In the genomic region with DNA sequence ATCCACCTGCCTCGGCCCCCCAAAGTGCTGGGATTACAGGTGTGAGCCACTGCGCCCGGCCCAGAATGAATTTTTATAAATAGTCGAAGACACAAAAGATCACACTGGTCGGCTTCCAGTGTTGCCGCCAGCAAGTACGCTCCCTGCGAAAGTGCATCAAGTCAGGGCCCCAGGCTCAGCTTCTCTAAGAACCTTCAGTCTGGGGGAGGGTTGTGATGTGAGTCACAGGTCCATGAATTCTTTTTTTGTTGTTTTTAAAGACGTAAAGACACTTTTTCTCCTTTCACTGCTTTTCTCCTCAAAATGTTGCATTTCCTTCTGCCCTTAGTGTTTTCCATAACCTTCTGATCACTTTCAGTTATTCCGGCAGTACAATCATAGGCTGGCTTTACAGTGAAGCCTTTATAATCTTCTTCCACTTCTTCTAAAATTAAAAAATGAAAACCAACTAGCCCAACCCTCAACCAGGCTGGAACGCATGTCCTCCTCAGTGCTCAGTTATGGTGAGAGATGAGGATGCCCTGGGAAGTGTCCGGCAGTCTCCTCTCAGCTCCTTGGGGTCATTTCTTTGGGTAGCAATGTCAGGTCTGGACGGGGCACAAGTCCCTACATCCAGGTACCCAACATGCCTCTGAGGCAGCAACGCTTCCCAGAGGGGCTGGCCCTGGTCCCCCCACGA, we compare ENCODE assay signal across 27 cellular contexts.
DNase-seq lines count a peak whose midpoint lies in the region; ATAC-seq and TF ChIP-seq lines count a peak whose summit lies in the region.
"Had no signal": no experiment of that assay in that cellular context is flagged by ENCODE, and none has a peak within 500 bp of the region (broad histone marks: within the 10 kb centered on the region; RNA-seq: fewer than 3 reads in every experiment).

No MANE protein-coding gene starts in this region.

- H3K4me3 Mint-ChIP-seq in activated CD4-positive, alpha-beta T cell treated with anti-CD3 and anti-CD28 coated beads for 36 hours, result no peak overlapping the region
- H3K4me3 Mint-ChIP-seq in osteocyte (ENCODE audit: unreplicated experiment), result peak overlapping the region; percentile 34
- H3K4me3 Mint-ChIP-seq: activated CD4-positive, alpha-beta T cell treated with anti-CD3 and anti-CD28 coated beads, Interleukin-2, amount 10 ng/mL, durations not matched to agents 24 days and 14 days; mesothelial cell of epicardium had no signal

- intact Hi-C loops in activated CD4-positive, alpha-beta T cell treated with anti-CD3 and anti-CD28 coated beads for 36 hours (cut with DNase I, micrococcal nuclease), result no loop called here

- H3K36me3 Mint-ChIP-seq in activated CD4-positive, alpha-beta T cell treated with anti-CD3 and anti-CD28 coated beads for 36 hours (ENCODE audit: low read depth), result peaks cover 50% of the 10 kb centered on the region
- peaks cover 41% of the 10 kb centered on the region for H3K36me3 Mint-ChIP-seq in osteocyte (ENCODE audit: unreplicated experiment)

- H3K4me1 Mint-ChIP-seq in activated CD4-positive, alpha-beta T cell treated with anti-CD3 and anti-CD28 coated beads for 36 hours, result peaks cover 2% of the 10 kb centered on the region
- peaks cover 10% of the 10 kb centered on the region for H3K4me1 Mint-ChIP-seq in osteocyte (ENCODE audit: unreplicated experiment)
- H3K4me1 Mint-ChIP-seq: mesothelial cell of epicardium had no signal

- no peaks in the 10 kb centered on the region for H3K9me3 Mint-ChIP-seq in activated CD4-positive, alpha-beta T cell treated with anti-CD3 and anti-CD28 coated beads for 36 hours (ENCODE audit: low read depth)
- no peaks in the 10 kb centered on the region for H3K9me3 Mint-ChIP-seq in osteocyte (ENCODE audit: unreplicated experiment)
- H3K9me3 Mint-ChIP-seq: activated CD4-positive, alpha-beta T cell treated with anti-CD3 and anti-CD28 coated beads, Interleukin-2, amount 10 ng/mL, durations not matched to agents 24 days and 14 days had no signal

- ATAC-seq in activated CD4-positive, alpha-beta T cell treated with anti-CD3 and anti-CD28 coated beads for 36 hours, result no peak
- no peak for ATAC-seq in GM19324 (IDR thresholded peaks at IDR 0.05; ENCODE audit: low FRiP score, unreplicated experiment)
- ATAC-seq: left colon had no signal

- no peak overlapping the region for H3K4me3 ChIP-seq in fibroblast of mammary gland (ENCODE audit: control insufficient read depth, low read depth, low read length)
- H3K4me3 ChIP-seq: BLaER1 treated with 17β-estradiol and CSF1 and Interleukin-3, amounts not matched to agents 10 nM and 100 nM; spleen; stomach; transverse colon had no signal

- POLR2A ChIA-PET in activated CD4-positive, alpha-beta T cell treated with anti-CD3 and anti-CD28 coated beads for 36 hours (lab: Charles Lee), result interaction anchor here (0.5 kb wide), 1 partner anchor 12 kb away, joined by 3 read pairs; no protein-coding TSS in a partner anchor

- TF ChIP-seq CTCF in fibroblast of mammary gland (conservative IDR thresholded peaks at IDR 0.05; ENCODE audit: control insufficient read depth, insufficient read depth, low read depth, low read length) (no peak), osteocyte (IDR thresholded peaks at IDR 0.05) (no peak)

- CTCF ChIA-PET in activated CD4-positive, alpha-beta T cell treated with anti-CD3 and anti-CD28 coated beads for 36 hours (lab: Charles Lee), result interaction anchor here (0.8 to 1.1 kb wide), 2 partner anchors 37 to 105 kb away, joined by 4 read pairs; no protein-coding TSS in a partner anchor

- no peaks in the 10 kb centered on the region for H3K27me3 Mint-ChIP-seq in activated CD4-positive, alpha-beta T cell treated with anti-CD3 and anti-CD28 coated beads for 36 hours
- no peaks in the 10 kb centered on the region for H3K27me3 Mint-ChIP-seq in osteocyte (ENCODE audit: unreplicated experiment)
- H3K27me3 Mint-ChIP-seq: activated CD4-positive, alpha-beta T cell treated with anti-CD3 and anti-CD28 coated beads, Interleukin-2, amount 10 ng/mL, durations not matched to agents 24 days and 14 days had no signal

- DNase-seq in activated CD4-positive, alpha-beta T cell treated with anti-CD3 and anti-CD28 coated beads for 36 hours, result no peak
- no peak for DNase-seq in activated CD4-positive, alpha-beta T cell treated with anti-CD3 and anti-CD28 coated beads, Interleukin-2, amount 50 U/mL, for 48 hours
- DNase-seq in RPMI7951 (ENCODE audit: low read depth), result peak; percentile 17
- DNase-seq in fibroblast of mammary gland (ENCODE audit: low read depth), result peak; percentile 20
- no peak for DNase-seq in osteocyte (ENCODE audit: extremely low spot score, unreplicated experiment)
- no peak for DNase-seq in NCI-H82 treated with DMSO at 0.1 percent for 48 hours (lab: John Stamatoyannopoulos, UW; ENCODE audit: unreplicated experiment)
- DNase-seq in SKM-1 treated with dmso at 0.1 percent for 144 hours (lab: John Stamatoyannopoulos, UW; ENCODE audit: unreplicated experiment), result no peak
- DNase-seq: 8988T; activated CD4-positive, alpha-beta T cell treated with anti-CD3 and anti-CD28 coated beads, Interleukin-2, amount 10 ng/mL, durations not matched to agents 24 days and 14 days; activated naive CD4-positive, alpha-beta T cell; anterior cingulate cortex; cerebellar nuclear complex; effector CD4-positive, alpha-beta T cell; GF-D8; left colon; MV-4-11; NCI-H187 treated with DMSO at 0.1 percent for 48 hours; NCI-H226; NCI-H774; SHP77; spleen; stimulated activated CD4-positive, alpha-beta T cell treated with anti-CD3 and anti-CD28 coated beads, Interleukin-4, amount 100 ng/mL, for 4 hours; stomach; transverse colon had no signal

- H3K27ac Mint-ChIP-seq in activated CD4-positive, alpha-beta T cell treated with anti-CD3 and anti-CD28 coated beads for 36 hours, result peak overlapping the region; percentile 34
- peak overlapping the region; percentile 67 for H3K27ac Mint-ChIP-seq in osteocyte (ENCODE audit: unreplicated experiment)
- H3K27ac Mint-ChIP-seq: mesothelial cell of epicardium had no signal

Comparison
In these comparisons a context has a peak if more than half of its experiments do, and no peak if none do; other contexts are left out.
1. DNase-seq: peak in RPMI7951 (single experiment) and fibroblast of mammary gland (single experiment); none in activated CD4-positive, alpha-beta T cell treated with anti-CD3 and anti-CD28 coated beads for 36 hours (single experiment), activated CD4-positive, alpha-beta T cell treated with anti-CD3 and anti-CD28 coated beads, Interleukin-2, amount 50 U/mL, for 48 hours (0 of 2), osteocyte (single experiment), NCI-H82 treated with DMSO at 0.1 percent for 48 hours (single experiment) and SKM-1 treated with dmso at 0.1 percent for 144 hours (single experiment).